In the genomic region with DNA sequence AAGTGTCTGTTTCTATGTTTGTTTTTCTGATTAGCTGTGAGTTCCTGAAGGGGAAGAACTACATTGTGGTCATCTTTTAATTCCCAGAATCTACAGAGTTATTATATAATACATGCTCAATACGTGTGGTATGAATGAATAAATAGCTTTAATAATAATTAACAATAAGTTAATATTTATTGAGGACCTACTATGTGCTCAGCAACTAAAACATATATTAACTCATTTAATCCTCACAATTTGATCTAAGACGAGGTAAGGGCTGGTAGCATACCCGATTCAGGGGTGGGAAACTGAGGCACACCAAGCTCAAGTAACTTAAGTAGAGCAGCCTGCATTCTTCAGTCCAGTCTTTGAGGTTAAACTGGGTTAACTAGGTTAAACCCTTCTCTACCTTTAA, we compare ENCODE assay signal across 19 cellular contexts.
DNase-seq lines count a peak whose midpoint lies in the region; ATAC-seq, FAIRE-seq and TF ChIP-seq lines count a peak whose summit lies in the region.
"Had no signal": no experiment of that assay in that cellular context is flagged by ENCODE, and none has a peak within 500 bp of the region (broad histone marks: within the 10 kb centered on the region; RNA-seq: fewer than 3 reads in every experiment).

No MANE protein-coding gene starts in this region.

- no TSS peak for BruUV-seq in K562 (replicated peaks; lab: Mats Ljungman, UMichigan)

- FAIRE-seq in K562 (lab: Jason Lieb, UNC), result no peak
- FAIRE-seq: A204.1 had no signal

- H2AFZ ChIP-seq in K562 (ENCODE audit: low read depth, low read length), result no peak overlapping the region

- TF ChIP-seq EP300 in K562 (IDR thresholded peaks at IDR 0.05; ENCODE audit: low read length) (no peak), sigmoid colon (IDR thresholded peaks at IDR 0.05) (no peak)

- intact Hi-C loops in activated CD4-positive, alpha-beta memory T cell treated with anti-CD3 and anti-CD28 coated beads for 36 hours (cut with micrococcal nuclease), result loop anchor here (2.0 kb wide), 2 partner anchors 19 to 21 kb away; no protein-coding TSS in a partner anchor
- intact Hi-C loops in CD4-positive, alpha-beta T cell (cut with DNase I, micrococcal nuclease), result loop anchor here in 1 of 2 experiments (2.0 kb wide), 1 partner anchor 17 kb away; no protein-coding TSS in a partner anchor
- intact Hi-C loops in K562 (cut with micrococcal nuclease), result no loop called here
- intact Hi-C loops in sigmoid colon (cut with DNase I), result no loop called here

- H3K27ac ChIP-seq in CD4-positive, alpha-beta T cell (ENCODE audit: low read depth, low read length), result no peak overlapping the region
- H3K27ac ChIP-seq in K562 (ENCODE audit: extremely low read depth, low read depth, low read length) (no peak overlapping the region), sigmoid colon (peak overlapping the region; percentile 64 to 84 (median 75))
- H3K27ac ChIP-seq: HL-60, KMS-11 had no signal

- peak overlapping the region; percentile 7 for H3K27ac Mint-ChIP-seq in activated CD4-positive, alpha-beta memory T cell treated with anti-CD3 and anti-CD28 coated beads for 36 hours
- no peak overlapping the region for H3K27ac Mint-ChIP-seq in activated CD4-positive, alpha-beta memory T cell treated with anti-CD3 and anti-CD28 coated beads, Interleukin-2, amount 10 ng/mL, durations not matched to agents 7 days and 5 days
- peak overlapping the region; percentile 86 for H3K27ac Mint-ChIP-seq in CD4-positive, alpha-beta T cell

- H3K4me1 ChIP-seq in K562 (replicated peaks in 1 of 2; ENCODE audit: control insufficient read depth in 2 of 2, insufficient read depth in 2 of 2, low read length in 2 of 2) (no peaks in the 10 kb centered on the region), sigmoid colon (peaks cover 0 to 80% (median 73%) of the 10 kb centered on the region in 4 donors)

- POLR2A ChIA-PET in activated CD4-positive, alpha-beta memory T cell treated with anti-CD3 and anti-CD28 coated beads for 36 hours (lab: Charles Lee), result interaction anchor here (1.0 kb wide), 1 partner anchor 34 kb away, joined by 3 read pairs; no protein-coding TSS in a partner anchor
- POLR2A ChIA-PET in activated CD4-positive, alpha-beta memory T cell treated with anti-CD3 and anti-CD28 coated beads, Interleukin-2, amount 10 ng/mL, durations not matched to agents 7 days and 5 days (lab: Charles Lee), result interaction anchor here (1.0 to 1.5 kb wide), 3 partner anchors 12 to 33 kb away, joined by 3 to 5 read pairs (median 4); no protein-coding TSS in a partner anchor
- POLR2A ChIA-PET in CD4-positive, alpha-beta T cell (lab: Charles Lee), result no interaction called here
- POLR2A ChIA-PET in K562 (lab: Yijun Ruan, JAX), result no interaction called here

- no peaks in the 10 kb centered on the region for H3K9me3 ChIP-seq in CD4-positive, alpha-beta T cell (ENCODE audit: control insufficient read depth, low read length)
- H3K9me3 ChIP-seq in K562 (replicated peaks; ENCODE audit: control insufficient read depth, insufficient read depth, low read depth, low read length) (no peaks in the 10 kb centered on the region), sigmoid colon (no peaks in the 10 kb centered on the region)
- H3K9me3 ChIP-seq: MG63 had no signal

- H3K27me3 Mint-ChIP-seq in activated CD4-positive, alpha-beta memory T cell treated with anti-CD3 and anti-CD28 coated beads for 36 hours, result no peaks in the 10 kb centered on the region
- no peaks in the 10 kb centered on the region for H3K27me3 Mint-ChIP-seq in activated CD4-positive, alpha-beta memory T cell treated with anti-CD3 and anti-CD28 coated beads, Interleukin-2, amount 10 ng/mL, durations not matched to agents 7 days and 5 days
- no peaks in the 10 kb centered on the region for H3K27me3 Mint-ChIP-seq in CD4-positive, alpha-beta T cell

- TF ChIP-seq POLR2A in K562 (conservative IDR thresholded peaks at IDR 0.05), result no peak
- no peak for TF ChIP-seq POLR2A in sigmoid colon (IDR thresholded peaks at IDR 0.05)

- H3K9ac ChIP-seq in K562 (ENCODE audit: insufficient read depth in 1 of 2, low read depth in 2 of 2, low read length in 2 of 2), result no peak overlapping the region
- H3K9ac ChIP-seq: KMS-11 had no signal

- H3K36me3 ChIP-seq in K562 (ENCODE audit: control insufficient read depth, insufficient read depth, low read length) (peaks cover 18% of the 10 kb centered on the region; the same call in 2 of the 3 replicates), sigmoid colon (peaks cover 0 to 10% (median 0%) of the 10 kb centered on the region in 4 donors)
- H3K36me3 ChIP-seq: MG63 had no signal

- 78% methylated on average over 3 of the region's 3 CpGs for WGBS in K562 (ENCODE audit: insufficient coverage, low coverage, missing lambda C conversion rate)
- 90 to 93% methylated on average over 3 of the region's 3 CpGs for WGBS in sigmoid colon, 2 donors

- H3K36me3 Mint-ChIP-seq in activated CD4-positive, alpha-beta memory T cell treated with anti-CD3 and anti-CD28 coated beads for 36 hours, result peaks cover 56% of the 10 kb centered on the region
- peaks cover 40% of the 10 kb centered on the region for H3K36me3 Mint-ChIP-seq in activated CD4-positive, alpha-beta memory T cell treated with anti-CD3 and anti-CD28 coated beads, Interleukin-2, amount 10 ng/mL, durations not matched to agents 7 days and 5 days (ENCODE audit: low read depth)
- peaks cover 97% of the 10 kb centered on the region for H3K36me3 Mint-ChIP-seq in CD4-positive, alpha-beta T cell (ENCODE audit: low read depth)

- no peak overlapping the region for H3K4me2 ChIP-seq in K562 (ENCODE audit: insufficient read depth, low read length)
- H3K4me2 ChIP-seq: KMS-11 had no signal

- H3K79me2 ChIP-seq in K562 (ENCODE audit: control insufficient read depth, insufficient read depth, low read length), result no peaks in the 10 kb centered on the region

- CTCF ChIA-PET in activated CD4-positive, alpha-beta memory T cell treated with anti-CD3 and anti-CD28 coated beads for 36 hours (lab: Charles Lee), result interaction anchor here (1.3 kb wide), 1 partner anchor 50 kb away, joined by 3 read pairs; no protein-coding TSS in a partner anchor
- CTCF ChIA-PET in activated CD4-positive, alpha-beta memory T cell treated with anti-CD3 and anti-CD28 coated beads, Interleukin-2, amount 10 ng/mL, durations not matched to agents 7 days and 5 days (lab: Charles Lee), result no interaction called here
- CTCF ChIA-PET in CD4-positive, alpha-beta T cell (lab: Charles Lee), result interaction anchor here (0.6 kb wide), 1 partner anchor 35 kb away, joined by 3 read pairs; no protein-coding TSS in a partner anchor
- CTCF ChIA-PET in K562 (lab: Yijun Ruan, JAX; ENCODE audit: low intra/inter-chr PET ratio), result no interaction called here

- H3K4me1 Mint-ChIP-seq in activated CD4-positive, alpha-beta memory T cell treated with anti-CD3 and anti-CD28 coated beads for 36 hours (ENCODE audit: low read depth), result peaks cover 86% of the 10 kb centered on the region
- peaks cover 50% of the 10 kb centered on the region for H3K4me1 Mint-ChIP-seq in activated CD4-positive, alpha-beta memory T cell treated with anti-CD3 and anti-CD28 coated beads, Interleukin-2, amount 10 ng/mL, durations not matched to agents 7 days and 5 days
- H3K4me1 Mint-ChIP-seq in CD4-positive, alpha-beta T cell (ENCODE audit: low read depth), result peaks cover 97% of the 10 kb centered on the region

- no peak for TF ChIP-seq CTCF in CD4-positive, alpha-beta T cell (IDR thresholded peaks at IDR 0.05)
- TF ChIP-seq CTCF in K562 (IDR thresholded peaks at IDR 0.05 in 2 of 3, conservative IDR thresholded peaks at IDR 0.05 in 1 of 3; ENCODE audit: insufficient read depth in 2 of 3, low read depth in 1 of 3, low read length in 3 of 3), result no peak
- no peak for TF ChIP-seq CTCF in sigmoid colon (IDR thresholded peaks at IDR 0.05)

- in situ Hi-C loops in K562 (cut with MboI), result no loop called here

- H3K4me3 Mint-ChIP-seq in activated CD4-positive, alpha-beta memory T cell treated with anti-CD3 and anti-CD28 coated beads for 36 hours, result no peak overlapping the region
- H3K4me3 Mint-ChIP-seq in activated CD4-positive, alpha-beta memory T cell treated with anti-CD3 and anti-CD28 coated beads, Interleukin-2, amount 10 ng/mL, durations not matched to agents 7 days and 5 days, result no peak overlapping the region
- no peak overlapping the region for H3K4me3 Mint-ChIP-seq in CD4-positive, alpha-beta T cell
- H3K4me3 Mint-ChIP-seq: CD14-positive monocyte had no signal

- H4K20me1 ChIP-seq in K562 (replicated peaks; ENCODE audit: control insufficient read depth, insufficient read depth, low read length), result no peaks in the 10 kb centered on the region

- no peaks in the 10 kb centered on the region for H3K9me3 Mint-ChIP-seq in activated CD4-positive, alpha-beta memory T cell treated with anti-CD3 and anti-CD28 coated beads for 36 hours
- no peaks in the 10 kb centered on the region for H3K9me3 Mint-ChIP-seq in activated CD4-positive, alpha-beta memory T cell treated with anti-CD3 and anti-CD28 coated beads, Interleukin-2, amount 10 ng/mL, durations not matched to agents 7 days and 5 days
- H3K9me3 Mint-ChIP-seq in CD4-positive, alpha-beta T cell, result no peaks in the 10 kb centered on the region
- H3K9me3 Mint-ChIP-seq: CD14-positive monocyte had no signal

- no peaks in the 10 kb centered on the region for H3K9me1 ChIP-seq in K562 (ENCODE audit: control insufficient read depth, insufficient read depth, low read length)

- H3K27me3 ChIP-seq in CD4-positive, alpha-beta T cell (ENCODE audit: control insufficient read depth, insufficient read depth, low read length), result no peaks in the 10 kb centered on the region
- H3K27me3 ChIP-seq in K562 (ENCODE audit: control insufficient read depth in 2 of 2, insufficient read depth in 2 of 2, low read length in 2 of 2) (no peaks in the 10 kb centered on the region), sigmoid colon (no peaks in the 10 kb centered on the region)
- H3K27me3 ChIP-seq: MG63 had no signal

- no peak overlapping the region for H3K4me3 ChIP-seq in K562
- no peak overlapping the region for H3K4me3 ChIP-seq in sigmoid colon
- H3K4me3 ChIP-seq: MG63 had no signal

- no peak for TF ChIP-seq RAD21 in K562 (CRISPR knock-in tag; conservative IDR thresholded peaks at IDR 0.05 in 1 of 2, IDR thresholded peaks at IDR 0.05 in 1 of 2)

- no peak for DNase-seq in activated CD4-positive, alpha-beta memory T cell treated with anti-CD3 and anti-CD28 coated beads for 36 hours
- no peak for DNase-seq in activated CD4-positive, alpha-beta memory T cell treated with anti-CD3 and anti-CD28 coated beads, Interleukin-2, amount 10 ng/mL, durations not matched to agents 7 days and 5 days
- no peak for DNase-seq in CD4-positive, alpha-beta T cell
- no peak for DNase-seq in K562 (ENCODE audit: extremely low read depth in 1 of 4, low spot score in 3 of 4)
- no peak for DNase-seq in sigmoid colon
- DNase-seq in NCI-H146 (lab: John Stamatoyannopoulos, UW), result no peak
- no peak for DNase-seq in DMS79 treated with DMSO at 0.1 percent for 48 hours (lab: John Stamatoyannopoulos, UW)
- no peak for DNase-seq in iPS-NIHi11 (ENCODE audit: low spot score)
- DNase-seq: EL, GOT3, MG63, NCI-H1105 treated with DMSO at 0.1 percent for 48 hours, NCI-H1930, NCI-H2171, NCI-H774 had no signal

- ATAC-seq in CD4-positive, alpha-beta T cell (ENCODE audit: poor library complexity), result no peak
- no peak for ATAC-seq in K562

TF ChIP-seq in K562, 482 proteins besides CTCF, POLR2A, EP300 and RAD21:
- TF ChIP-seq CBX1 (IDR thresholded peaks at IDR 0.05; ENCODE audit: low read depth) (no peak), ZKSCAN1 (IDR thresholded peaks at IDR 0.05; ENCODE audit: low read depth, low read length) (peak; percentile 55; the same call in 1 of the 2 replicates), TARDBP (IDR thresholded peaks at IDR 0.05) (no peak)

Comparison
In these comparisons a context has a peak if more than half of its experiments do, and no peak if none do; other contexts are left out.
1. CTCF ChIA-PET loops: an anchor here in activated CD4-positive, alpha-beta memory T cell treated with anti-CD3 and anti-CD28 coated beads for 36 hours (1.3 kb wide) and CD4-positive, alpha-beta T cell (0.6 kb wide); none called in activated CD4-positive, alpha-beta memory T cell treated with anti-CD3 and anti-CD28 coated beads, Interleukin-2, amount 10 ng/mL, durations not matched to agents 7 days and 5 days and K562.
2. H3K27ac ChIP-seq: peak in sigmoid colon (4 of 4); none in CD4-positive, alpha-beta T cell (single experiment) and K562 (single experiment).
3. POLR2A ChIA-PET loops: an anchor here in activated CD4-positive, alpha-beta memory T cell treated with anti-CD3 and anti-CD28 coated beads for 36 hours (1.0 kb wide) and activated CD4-positive, alpha-beta memory T cell treated with anti-CD3 and anti-CD28 coated beads, Interleukin-2, amount 10 ng/mL, durations not matched to agents 7 days and 5 days (1.0 to 1.5 kb wide); none called in CD4-positive, alpha-beta T cell and K562.